Comparison of ENCODE assay signal across 27 cellular contexts in the genomic region with DNA sequence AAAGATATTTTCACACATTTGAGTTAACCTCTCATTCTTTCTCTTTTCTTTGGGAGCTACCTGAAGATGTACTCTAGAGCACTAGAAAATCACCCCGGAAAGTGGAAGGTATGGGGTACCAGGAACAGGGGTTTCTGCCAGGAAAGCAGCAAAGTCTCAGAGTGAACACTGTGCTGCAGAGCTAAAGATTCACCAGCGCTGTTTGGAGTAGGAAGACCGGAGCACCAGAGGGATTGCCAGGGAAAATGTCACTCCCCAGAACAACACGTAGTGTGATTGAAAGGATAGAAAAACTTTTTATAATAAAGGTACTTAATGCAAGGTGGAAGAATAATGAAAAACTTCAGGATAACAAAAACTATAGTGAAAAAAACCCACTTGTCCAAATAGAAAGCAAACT. TPM values are rescaled to one million over a fixed set of nuclear protein-coding genes. Genes with fewer than 3 reads are reported as not detected.
DNase-seq lines count a peak whose midpoint lies in the region; ATAC-seq, FAIRE-seq and TF ChIP-seq lines count a peak whose summit lies in the region.
"Had no signal": no experiment of that assay in that cellular context is flagged by ENCODE, and none has a peak within 500 bp of the region (broad histone marks: within the 10 kb centered on the region; RNA-seq: fewer than 3 reads in every experiment).

No MANE protein-coding gene starts in this region.

- POLR2A ChIA-PET in K562 (lab: Yijun Ruan, JAX) (interaction anchor here (0.9 kb wide), 1 partner anchor 33 kb away, joined by 3 read pairs; no protein-coding TSS in a partner anchor), SK-N-SH (lab: Yijun Ruan, JAX) (no interaction called here)

- intact Hi-C loops in K562 (cut with micrococcal nuclease): no loop called here

- H3K4me2 ChIP-seq in Loucy (ENCODE audit: low read depth, low read length, poor library complexity, severe bottlenecking): no peak overlapping the region
- no peak overlapping the region for H3K4me2 ChIP-seq in K562 (ENCODE audit: insufficient read depth, low read length)
- no peak overlapping the region for H3K4me2 ChIP-seq in SK-N-SH
- H3K4me2 ChIP-seq: BLaER1 had no signal

- no peaks in the 10 kb centered on the region for H3K79me2 ChIP-seq in Loucy (ENCODE audit: insufficient read depth, low read length)
- no peaks in the 10 kb centered on the region for H3K79me2 ChIP-seq in K562 (ENCODE audit: control insufficient read depth, insufficient read depth, low read length)
- no peaks in the 10 kb centered on the region for H3K79me2 ChIP-seq in SK-N-SH (ENCODE audit: insufficient read depth)

- H3K27ac ChIP-seq in K562 (ENCODE audit: extremely low read depth, low read depth, low read length): no peak overlapping the region
- no peak overlapping the region for H3K27ac ChIP-seq in SK-N-SH (ENCODE audit: low read depth in 2 of 2, low read length in 1 of 2)
- H3K27ac ChIP-seq: BLaER1 had no signal

- H3K9ac ChIP-seq in Loucy (ENCODE audit: low read depth, low read length, poor library complexity, severe bottlenecking): no peak overlapping the region
- no peak overlapping the region for H3K9ac ChIP-seq in K562 (ENCODE audit: insufficient read depth in 1 of 2, low read depth in 2 of 2, low read length in 2 of 2)
- H3K9ac ChIP-seq in SK-N-SH: no peak overlapping the region
- H3K9ac ChIP-seq: BLaER1 had no signal

- in situ Hi-C loops in K562 (cut with MboI): no loop called here

- H3K4me1 ChIP-seq in Loucy (ENCODE audit: insufficient read depth, low read length, poor library complexity, severe bottlenecking) (peaks cover 23% of the 10 kb centered on the region), K562 (replicated peaks in 1 of 2; ENCODE audit: control insufficient read depth in 2 of 2, insufficient read depth in 2 of 2, low read length in 2 of 2) (peaks cover 0 to 5% of the 10 kb centered on the region in 2 experiments; a peak in 2 of 5 replicates), SK-N-SH (ENCODE audit: control insufficient read depth in 1 of 2, insufficient read depth in 2 of 2, low read depth in 1 of 2, low read length in 1 of 2) (peaks cover 0 to 8% of the 10 kb centered on the region in 2 experiments; a peak in 2 of 4 replicates)
- H3K4me1 ChIP-seq: BE2C had no signal

- DNase-seq in K562 (ENCODE audit: extremely low read depth in 1 of 4, low spot score in 3 of 4) (peak in 1 of 4 experiments; percentile 1), cerebellum (ENCODE audit: low spot score) (peak; percentile 44), frontal cortex (ENCODE audit: low spot score in 2 of 2) (no peak), SK-N-SH (no peak), NCI-H82 treated with DMSO at 0.1 percent for 48 hours (lab: John Stamatoyannopoulos, UW; ENCODE audit: unreplicated experiment) (no peak)
- DNase-seq: 8988T; ACHN; BE2C; CD4-positive, alpha-beta memory T cell; CD4-positive, CD25-positive, alpha-beta regulatory T cell; CD8-positive, alpha-beta memory T cell; COR-L47; DMS 273 treated with DMSO at 0.1 percent for 48 hours; DMS153; DMS53; DMS79; DND-41; EL; GF-D8 had no signal

- TF ChIP-seq POLR2A in K562 (conservative IDR thresholded peaks at IDR 0.05): no peak

- WGBS in K562 (ENCODE audit: insufficient coverage, low coverage, missing lambda C conversion rate): 69% methylated on average over 4 of the region's 4 CpGs
- 76% methylated on average over 4 of the region's 4 CpGs for WGBS in SK-N-SH (ENCODE audit: low lambda C conversion rate)

- CTCF ChIA-PET in K562 (lab: Yijun Ruan, JAX; ENCODE audit: low intra/inter-chr PET ratio): no interaction called here
- CTCF ChIA-PET in SK-N-SH (lab: Yijun Ruan, JAX): interaction anchor here (1.0 kb wide), 1 partner anchor 146 kb away, joined by 3 read pairs; no protein-coding TSS in a partner anchor

- TF ChIP-seq RAD21 in K562 (CRISPR knock-in tag; conservative IDR thresholded peaks at IDR 0.05 in 1 of 2, IDR thresholded peaks at IDR 0.05 in 1 of 2): no peak
- no peak for TF ChIP-seq RAD21 in SK-N-SH (IDR thresholded peaks at IDR 0.05; ENCODE audit: low read length)

- no peak for FAIRE-seq in K562 (lab: Jason Lieb, UNC)
- no peak for FAIRE-seq in frontal cortex (lab: Jason Lieb, UNC)
- FAIRE-seq: A204.1, G401.6, GM12891, GM19239 had no signal

- H3K9me3 ChIP-seq in Loucy (ENCODE audit: insufficient read depth, low read depth, low read length) (no peaks in the 10 kb centered on the region), K562 (replicated peaks; ENCODE audit: control insufficient read depth, insufficient read depth, low read depth, low read length) (peaks cover 2% of the 10 kb centered on the region; the same call in 1 of the 2 replicates), SK-N-SH (no peaks in the 10 kb centered on the region)
- H3K9me3 ChIP-seq: BE2C, BLaER1 had no signal

- H3K9me1 ChIP-seq in K562 (ENCODE audit: control insufficient read depth, insufficient read depth, low read length): no peaks in the 10 kb centered on the region

- H3K9me2 ChIP-seq in Loucy (replicated peaks; ENCODE audit: low read depth, low read length) (no peaks in the 10 kb centered on the region), SK-N-SH (no peaks in the 10 kb centered on the region)

- TF ChIP-seq EP300 in K562 (IDR thresholded peaks at IDR 0.05; ENCODE audit: low read length) (no peak), SK-N-SH (IDR thresholded peaks at IDR 0.05; ENCODE audit: borderline replicate concordance in 1 of 2, low read depth in 1 of 2, low read length in 1 of 2) (no peak)

- no TSS peak for BruUV-seq in K562 (replicated peaks; lab: Mats Ljungman, UMichigan)

- H3K4me3 ChIP-seq in Loucy (ENCODE audit: low read length, poor library complexity, severe bottlenecking) (no peak overlapping the region), K562 (no peak overlapping the region), SK-N-SH (ENCODE audit: low read depth in 2 of 2, low read length in 1 of 2) (no peak overlapping the region)
- H3K4me3 ChIP-seq: BLaER1 had no signal

- H3F3A ChIP-seq in Loucy (ENCODE audit: low read depth) (no peaks in the 10 kb centered on the region), SK-N-SH (replicated peaks; ENCODE audit: insufficient read depth) (no peaks in the 10 kb centered on the region)

- no peaks in the 10 kb centered on the region for H3K36me3 ChIP-seq in Loucy (ENCODE audit: insufficient read depth, low read length)
- H3K36me3 ChIP-seq in K562 (ENCODE audit: control insufficient read depth, insufficient read depth, low read length): no peaks in the 10 kb centered on the region
- H3K36me3 ChIP-seq in SK-N-SH (replicated peaks in 1 of 2; ENCODE audit: control insufficient read depth in 1 of 2, insufficient read depth in 2 of 2, low read length in 1 of 2): no peaks in the 10 kb centered on the region
- H3K36me3 ChIP-seq: BE2C, BLaER1 had no signal

- 0 out of 2 replicates have a peak overlapping the region, but pooled peaks have one; percentile 27 for H2AFZ ChIP-seq in Loucy (ENCODE audit: low read length)
- H2AFZ ChIP-seq in K562 (ENCODE audit: low read depth, low read length): 0 out of 2 replicates have a peak overlapping the region, but pooled peaks have one; percentile 14
- no peak overlapping the region for H2AFZ ChIP-seq in SK-N-SH (ENCODE audit: low read depth)

- TF ChIP-seq CTCF in Loucy (conservative IDR thresholded peaks at IDR 0.05; ENCODE audit: low read length) (no peak), K562 (IDR thresholded peaks at IDR 0.05 in 2 of 3, conservative IDR thresholded peaks at IDR 0.05 in 1 of 3; ENCODE audit: insufficient read depth in 2 of 3, low read depth in 1 of 3, low read length in 3 of 3) (no peak), SK-N-SH (IDR thresholded peaks at IDR 0.05) (no peak)

- no peak for ATAC-seq in K562

- no peaks in the 10 kb centered on the region for H3K27me3 ChIP-seq in Loucy (ENCODE audit: insufficient read depth, low read length, poor library complexity, severe bottlenecking)
- H3K27me3 ChIP-seq in K562 (ENCODE audit: control insufficient read depth in 2 of 2, insufficient read depth in 2 of 2, low read length in 2 of 2): no peaks in the 10 kb centered on the region
- no peaks in the 10 kb centered on the region for H3K27me3 ChIP-seq in SK-N-SH (ENCODE audit: insufficient read depth)
- H3K27me3 ChIP-seq: BLaER1 had no signal

- no peaks in the 10 kb centered on the region for H4K20me1 ChIP-seq in Loucy (ENCODE audit: insufficient read depth, low read length, poor library complexity, severe bottlenecking)
- H4K20me1 ChIP-seq in K562 (replicated peaks; ENCODE audit: control insufficient read depth, insufficient read depth, low read length): no peaks in the 10 kb centered on the region
- no peaks in the 10 kb centered on the region for H4K20me1 ChIP-seq in SK-N-SH (ENCODE audit: insufficient read depth)
- H4K20me1 ChIP-seq: BLaER1 had no signal

TF ChIP-seq in K562, 482 proteins besides CTCF, POLR2A, EP300 and RAD21 (continues in another document):
- TF ChIP-seq KDM5B (IDR thresholded peaks at IDR 0.05; ENCODE audit: insufficient replicate concordance, low read depth, low read length) (no peak), HEY1 (CRISPR knock-in tag; IDR thresholded peaks at IDR 0.05; ENCODE audit: borderline replicate concordance) (no peak), TEAD1 (CRISPR knock-in tag; IDR thresholded peaks at IDR 0.05) (no peak)

TF ChIP-seq in SK-N-SH, 30 proteins besides CTCF, POLR2A, EP300 and RAD21 (continues in another document):
- TF ChIP-seq JUND (IDR thresholded peaks at IDR 0.05): no peak

RNA-seq across cellular contexts. Expression of gene KCNK1, which starts 26.7 kb away (rescaled TPM):
- 25.8 and 31.2 TPM in 2 replicates for total RNA-seq in K562 (2011; cell fraction: chromatin; rRNA removed; ENCODE audit: low replicate concordance)
- 36.3 and 38.5 TPM in 2 replicates for total RNA-seq in K562 (2011; cell fraction: nucleolus; rRNA removed)
- 34.2 and 46.4 TPM in 2 replicates for total RNA-seq in K562 (2011; cell fraction: nucleoplasm; rRNA removed)
- total RNA-seq in K562 (2014; rRNA removed) (6.0 and 6.7 TPM in 2 replicates), K562 (2014; rRNA removed; fragmentation: Illumina TruSeq; extraction: Trizol) (6.0 and 7.0 TPM in 2 replicates), K562 (2015; rRNA removed; fragmentation: Illumina TruSeq; extraction: Trizol) (4.1 and 4.7 TPM in 2 replicates), K562 (2021) (9.4 and 9.8 TPM in 2 replicates), cerebellum (45.4 TPM), frontal cortex (4.9 TPM)
- polyA plus RNA-seq in K562 (2011; rRNA removed) (19.9 and 22.7 TPM in 2 replicates), K562 (2014; fragmentation: Illumina TruSeq; extraction: Trizol) (7.4 and 9.3 TPM in 2 replicates), K562 (2014; fragmentation: Nextera tagmentation; extraction: Ambion mirVana) (1 to 10 TPM; 3.1 to 3.5 TPM), K562 (2014; rRNA removed) (8.0 and 9.8 TPM in 2 replicates), SK-N-SH (2012; rRNA removed) (10.1 and 10.6 TPM in 2 replicates)
- 20.0 and 35.2 TPM in 2 replicates for polyA plus RNA-seq in K562 (2011; cell fraction: cytosol; rRNA removed)
- 16.3 and 25.6 TPM in 2 replicates for polyA plus RNA-seq in K562 (2011; cell fraction: nucleus; rRNA removed)
- polyA plus RNA-seq in K562 (2012): 6.0 and 6.4 TPM in 2 replicates
- polyA minus RNA-seq in K562 (2011; rRNA and poly(A)+ RNA removed): 19.6 and 25.5 TPM in 2 replicates
- polyA minus RNA-seq in K562 (2011; cell fraction: cytosol; rRNA and poly(A)+ RNA removed): 20.0 and 23.3 TPM in 2 replicates
- polyA minus RNA-seq in K562 (2011; cell fraction: nucleus; rRNA and poly(A)+ RNA removed): 16.6 and 19.1 TPM in 2 replicates
- 8.2 and 10.3 TPM in 2 replicates for polyA plus RNA-seq in SK-N-SH (2012; cell fraction: cytosol; rRNA removed)
- polyA plus RNA-seq in SK-N-SH (2012; cell fraction: nucleus; rRNA removed): 3.1 and 5.7 TPM in 2 replicates
- total RNA-seq: A673; CD4-positive, alpha-beta memory T cell had no signal
- polyA plus RNA-seq: CD14-positive monocyte; CD4-positive, alpha-beta memory T cell; CD8-positive, alpha-beta memory T cell had no signal
